Comparison of ENCODE assay signal across 15 cellular contexts in the genomic region with DNA sequence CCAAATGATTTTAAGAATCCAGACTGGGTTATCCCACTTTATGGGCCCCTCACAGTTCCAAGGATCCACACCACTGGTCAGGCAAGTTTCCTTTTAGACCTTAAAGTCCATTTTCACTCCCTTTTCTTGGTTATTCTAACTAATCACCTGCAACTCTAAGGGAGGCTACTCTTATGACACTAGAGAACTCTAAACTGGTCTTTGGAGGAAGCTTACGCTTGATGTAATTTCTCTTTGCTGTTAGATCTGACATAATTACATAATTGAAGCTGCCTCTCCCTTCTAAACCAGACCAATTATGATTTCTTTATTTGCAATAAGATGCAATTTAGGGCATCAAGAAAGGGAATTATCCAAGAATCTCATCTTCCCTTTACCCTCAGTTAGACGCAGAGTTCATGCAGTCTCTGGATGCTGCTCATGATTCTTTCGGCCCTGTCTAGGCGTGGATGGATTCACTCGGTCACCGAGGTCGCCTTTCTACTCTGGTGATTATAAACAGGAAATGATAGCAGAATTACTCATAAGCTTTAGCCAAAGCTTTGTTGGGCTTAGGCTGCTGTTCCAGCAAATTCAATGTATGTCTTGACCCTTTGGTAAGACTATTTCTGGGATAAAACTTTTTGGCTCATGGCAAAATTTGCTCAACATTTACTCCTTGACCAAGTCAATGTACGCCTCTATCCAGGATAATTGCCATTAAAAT.
DNase-seq lines count a peak whose midpoint lies in the region; ATAC-seq, FAIRE-seq and TF ChIP-seq lines count a peak whose summit lies in the region.
"Had no signal": no experiment of that assay in that cellular context is flagged by ENCODE, and none has a peak within 500 bp of the region (broad histone marks: within the 10 kb centered on the region; RNA-seq: fewer than 3 reads in every experiment).

No MANE protein-coding gene starts in this region.

- DNase-seq in EL (peak; percentile 89), MG63 (peak; percentile 21), bronchial epithelial cell (ENCODE audit: low read depth) (peak; percentile 75), lung microvascular endothelial cell (ENCODE audit: low read depth in 2 of 2) (peak; percentile 76 to 91)
- DNase-seq in activated CD4-positive, alpha-beta T cell treated with anti-CD3 and anti-CD28 coated beads, Interleukin-2, amount 50 U/mL, for 4 hours: no peak
- DNase-seq in effector memory CD4-positive, alpha-beta T cell: no peak
- no peak for DNase-seq in activated CD4-positive, alpha-beta T cell treated with anti-CD3 and anti-CD28 coated beads, Interleukin-2, amount 10 ng/mL, durations not matched to agents 7 days and 5 days
- DNase-seq: Calu3; effector CD4-positive, alpha-beta T cell; naive B cell; NCI-H1105 had no signal

- no peak overlapping the region for H3K27ac Mint-ChIP-seq in activated CD4-positive, alpha-beta T cell treated with anti-CD3 and anti-CD28 coated beads, Interleukin-2, amount 10 ng/mL, durations not matched to agents 7 days and 5 days
- H3K27ac Mint-ChIP-seq: naive B cell; T-helper 1 cell treated with Interleukin-12 subunit alpha and Interleukin-12 subunit beta and Interleukin-4 antibody, amounts not matched to agents 30 μg/mL and 1 μg/mL, for 36 hours had no signal

- H3K4me3 Mint-ChIP-seq in activated CD4-positive, alpha-beta T cell treated with anti-CD3 and anti-CD28 coated beads, Interleukin-2, amount 10 ng/mL, durations not matched to agents 7 days and 5 days: no peak overlapping the region
- H3K4me3 Mint-ChIP-seq: naive B cell; T-helper 1 cell treated with Interleukin-12 subunit alpha and Interleukin-12 subunit beta and Interleukin-4 antibody, amounts not matched to agents 30 μg/mL and 1 μg/mL, for 36 hours had no signal

- H3K4me3 ChIP-seq in MG63: no peak overlapping the region
- no peak overlapping the region for H3K4me3 ChIP-seq in bronchial epithelial cell (ENCODE audit: low read depth, low read length)
- H3K4me3 ChIP-seq in effector memory CD4-positive, alpha-beta T cell (ENCODE audit: insufficient read depth, low read depth, low read length, poor library complexity, severe bottlenecking): no peak overlapping the region
- H3K4me3 ChIP-seq: skin epidermis, vagina had no signal

- no peaks in the 10 kb centered on the region for H3K36me3 Mint-ChIP-seq in activated CD4-positive, alpha-beta T cell treated with anti-CD3 and anti-CD28 coated beads, Interleukin-2, amount 10 ng/mL, durations not matched to agents 7 days and 5 days (ENCODE audit: low read depth)
- H3K36me3 Mint-ChIP-seq: naive B cell had no signal

- POLR2A ChIA-PET in activated CD4-positive, alpha-beta T cell treated with anti-CD3 and anti-CD28 coated beads, Interleukin-2, amount 10 ng/mL, durations not matched to agents 7 days and 5 days (lab: Charles Lee): no interaction called here

- TF ChIP-seq CTCF in bronchial epithelial cell (IDR thresholded peaks at IDR 0.05; ENCODE audit: insufficient read depth, low read length, severe bottlenecking): no peak

- CTCF ChIA-PET in activated CD4-positive, alpha-beta T cell treated with anti-CD3 and anti-CD28 coated beads, Interleukin-2, amount 10 ng/mL, durations not matched to agents 7 days and 5 days (lab: Charles Lee): no interaction called here

- H3K27me3 Mint-ChIP-seq in activated CD4-positive, alpha-beta T cell treated with anti-CD3 and anti-CD28 coated beads, Interleukin-2, amount 10 ng/mL, durations not matched to agents 7 days and 5 days: peaks cover 40% of the 10 kb centered on the region

- no peaks in the 10 kb centered on the region for H3K27me3 ChIP-seq in MG63
- H3K27me3 ChIP-seq in bronchial epithelial cell (ENCODE audit: control insufficient read depth, insufficient read depth, low read length): no peaks in the 10 kb centered on the region
- H3K27me3 ChIP-seq in effector memory CD4-positive, alpha-beta T cell (replicated peaks; ENCODE audit: control insufficient read depth, insufficient read depth, low read length, poor library complexity, severe bottlenecking): peaks cover 6% of the 10 kb centered on the region
- H3K27me3 ChIP-seq: vagina had no signal

- no peak for ATAC-seq in HG03354 (IDR thresholded peaks at IDR 0.05; ENCODE audit: poor library complexity, severe bottlenecking, unreplicated experiment)

- H3K27ac ChIP-seq in effector memory CD4-positive, alpha-beta T cell (ENCODE audit: insufficient read depth, low read length, poor library complexity, severe bottlenecking): no peak overlapping the region
- H3K27ac ChIP-seq: skin epidermis, vagina had no signal

- H3K4me1 ChIP-seq in effector memory CD4-positive, alpha-beta T cell (ENCODE audit: control insufficient read depth, insufficient read depth, low read length, poor library complexity, severe bottlenecking): no peaks in the 10 kb centered on the region
- H3K4me1 ChIP-seq: vagina had no signal

- no peaks in the 10 kb centered on the region for H3K9me3 ChIP-seq in MG63
- H3K9me3 ChIP-seq in effector memory CD4-positive, alpha-beta T cell (ENCODE audit: control insufficient read depth, low read length): no peaks in the 10 kb centered on the region
- H3K9me3 ChIP-seq: vagina had no signal

- H3K4me1 Mint-ChIP-seq in activated CD4-positive, alpha-beta T cell treated with anti-CD3 and anti-CD28 coated beads, Interleukin-2, amount 10 ng/mL, durations not matched to agents 7 days and 5 days: no peaks in the 10 kb centered on the region
- H3K4me1 Mint-ChIP-seq: naive B cell had no signal

- FAIRE-seq in bronchial epithelial cell (lab: Jason Lieb, UNC): no peak

- H3K9me3 Mint-ChIP-seq in activated CD4-positive, alpha-beta T cell treated with anti-CD3 and anti-CD28 coated beads, Interleukin-2, amount 10 ng/mL, durations not matched to agents 7 days and 5 days: no peaks in the 10 kb centered on the region
- H3K9me3 Mint-ChIP-seq: T-helper 1 cell treated with Interleukin-12 subunit alpha and Interleukin-12 subunit beta and Interleukin-4 antibody, amounts not matched to agents 30 μg/mL and 1 μg/mL, for 36 hours had no signal

- H3K36me3 ChIP-seq in MG63 (no peaks in the 10 kb centered on the region), bronchial epithelial cell (ENCODE audit: control insufficient read depth, insufficient read depth, low read length) (no peaks in the 10 kb centered on the region)
- H3K36me3 ChIP-seq in effector memory CD4-positive, alpha-beta T cell (ENCODE audit: control insufficient read depth, insufficient read depth, low read length): no peaks in the 10 kb centered on the region
- H3K36me3 ChIP-seq: vagina had no signal

Comparison
In these comparisons a context has a peak if more than half of its experiments do, and no peak if none do; other contexts are left out.
1. DNase-seq: peak in EL (single experiment), MG63 (single experiment), bronchial epithelial cell (single experiment) and lung microvascular endothelial cell (2 of 2); none in activated CD4-positive, alpha-beta T cell treated with anti-CD3 and anti-CD28 coated beads, Interleukin-2, amount 50 U/mL, for 4 hours (0 of 2), effector memory CD4-positive, alpha-beta T cell (0 of 3) and activated CD4-positive, alpha-beta T cell treated with anti-CD3 and anti-CD28 coated beads, Interleukin-2, amount 10 ng/mL, durations not matched to agents 7 days and 5 days (single experiment).